In the genomic region with DNA sequence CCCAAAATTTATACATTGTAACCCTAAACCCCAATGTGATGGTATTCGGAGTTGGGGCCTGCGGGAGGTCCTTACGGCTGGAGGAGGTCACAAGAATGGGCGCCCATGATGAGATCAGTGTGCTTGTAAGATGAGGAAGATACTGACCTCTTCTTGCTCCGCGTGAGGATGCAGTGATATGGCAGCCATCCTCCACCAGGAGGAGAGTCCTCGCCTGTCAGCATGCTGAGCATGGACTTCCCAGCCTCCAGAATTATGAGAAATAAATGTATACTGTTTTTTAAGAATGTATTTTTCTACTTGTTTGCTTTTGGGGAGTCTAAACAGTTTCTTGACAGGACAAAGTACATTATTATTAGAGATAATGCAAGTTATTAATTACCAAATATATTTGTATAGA, we compare ENCODE assay signal across 18 cellular contexts. TPM values are rescaled to one million over a fixed set of nuclear protein-coding genes. Genes with fewer than 3 reads are reported as not detected.
"Had no signal": no experiment of that assay in that cellular context is flagged by ENCODE, and none has a peak within 500 bp of the region (broad histone marks: within the 10 kb centered on the region; RNA-seq: fewer than 3 reads in every experiment).

No MANE protein-coding gene starts in this region.

- H3K9me3 ChIP-seq: colonic mucosa, gastrocnemius medialis, heart left ventricle, left lung, psoas muscle, tibial nerve had no signal

- H3K4me3 Mint-ChIP-seq: activated naive CD4-positive, alpha-beta T cell treated with anti-CD3 and anti-CD28 coated beads, Interleukin-2, amount 50 U/mL, for 24 hours; nephron progenitor cell; T-helper 2 cell treated with Interferon-gamma antibody and Interleukin-4, amounts not matched to agents 5 μg/mL and 100 μg/mL, for 36 hours had no signal

- H3K4me3 ChIP-seq: cardiac muscle cell, colonic mucosa, gastrocnemius medialis, heart left ventricle, left lung, psoas muscle, tibial nerve had no signal

- H3K27me3 ChIP-seq: colonic mucosa, tibial nerve had no signal

- H3K27ac Mint-ChIP-seq: activated naive CD4-positive, alpha-beta T cell treated with anti-CD3 and anti-CD28 coated beads, Interleukin-2, amount 50 U/mL, for 24 hours; nephron progenitor cell; T-helper 2 cell treated with Interferon-gamma antibody and Interleukin-4, amounts not matched to agents 5 μg/mL and 100 μg/mL, for 36 hours had no signal

- H3K4me1 ChIP-seq: colonic mucosa, gastrocnemius medialis, left lung, psoas muscle, tibial nerve had no signal

- DNase-seq: activated CD4-positive, alpha-beta T cell treated with anti-CD3 and anti-CD28 coated beads, Interleukin-2, amount 50 U/mL, for 4 hours; activated gamma-delta T cell; colonic mucosa; gastrocnemius medialis; heart left ventricle; left lung; mammary epithelial cell; midbrain; nephron progenitor cell; psoas muscle; right cardiac atrium; stimulated activated CD4-positive, alpha-beta T cell treated with anti-CD3 and anti-CD28 coated beads, Interleukin-2, amount 100 ng/mL, for 24 hours; stimulated activated naive CD4-positive, alpha-beta T cell treated with Interleukin-2 at 50 U/mL for 16 hours had no signal

- FAIRE-seq: TTC549 had no signal

- H3K27ac ChIP-seq: cardiac muscle cell, colonic mucosa, gastrocnemius medialis, heart left ventricle, left lung, psoas muscle, tibial nerve had no signal

- H3K36me3 ChIP-seq: cardiac muscle cell, colonic mucosa, gastrocnemius medialis, heart left ventricle, left lung, tibial nerve had no signal

- ATAC-seq: gastrocnemius medialis, heart left ventricle, left lung, psoas muscle, right cardiac atrium had no signal

- H3K9me3 Mint-ChIP-seq: activated naive CD4-positive, alpha-beta T cell treated with anti-CD3 and anti-CD28 coated beads, Interleukin-2, amount 50 U/mL, for 24 hours; nephron progenitor cell; T-helper 2 cell treated with Interferon-gamma antibody and Interleukin-4, amounts not matched to agents 5 μg/mL and 100 μg/mL, for 36 hours had no signal

- H3K4me1 Mint-ChIP-seq: activated naive CD4-positive, alpha-beta T cell treated with anti-CD3 and anti-CD28 coated beads, Interleukin-2, amount 50 U/mL, for 24 hours had no signal

- H3K36me3 Mint-ChIP-seq: activated naive CD4-positive, alpha-beta T cell treated with anti-CD3 and anti-CD28 coated beads, Interleukin-2, amount 50 U/mL, for 24 hours had no signal

RNA-seq across cellular contexts. Expression of gene SYNDIG1, which starts 8.7 kb away (rescaled TPM):
- total RNA-seq: psoas muscle had no signal
